ENCODE assay signal across 25 cellular contexts in the genomic region with DNA sequence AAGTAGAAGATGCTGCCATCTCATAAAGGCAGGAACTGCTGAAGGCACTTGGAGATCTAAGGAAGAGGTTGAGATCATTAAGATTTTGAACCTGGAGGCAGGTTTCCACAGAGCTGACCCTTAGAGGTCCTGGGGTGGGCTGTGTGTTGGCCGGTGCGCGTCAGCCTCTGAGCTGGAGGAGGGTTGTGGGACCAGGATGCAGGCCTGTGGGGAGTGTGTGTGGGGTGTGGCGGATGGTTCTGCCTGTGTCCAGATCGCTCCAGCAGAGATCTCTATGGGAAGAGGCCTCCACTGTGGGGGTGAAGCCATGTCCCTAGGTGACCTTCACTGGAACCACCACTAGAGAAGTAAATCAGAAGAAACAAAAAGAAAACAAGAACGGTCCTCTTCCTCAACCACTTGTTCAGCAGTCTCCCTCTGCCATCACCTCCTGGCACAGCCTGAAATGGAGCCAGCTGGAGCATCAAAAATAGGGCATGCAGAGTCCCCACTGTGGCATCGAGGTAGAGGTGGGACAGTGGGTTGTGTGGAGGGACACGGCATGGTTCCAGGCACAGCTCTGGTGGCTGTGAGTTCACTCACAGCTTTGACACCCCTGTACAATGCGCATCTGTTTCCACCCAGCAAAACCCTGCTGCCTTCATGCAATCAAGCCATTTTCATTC.
"Had no signal": no experiment of that assay in that cellular context is flagged by ENCODE, and none has a peak within 500 bp of the region (broad histone marks: within the 10 kb centered on the region; RNA-seq: fewer than 3 reads in every experiment).

No MANE protein-coding gene starts in this region.

- H3K36me3 ChIP-seq: SJCRH30 had no signal

- DNase-seq: IMR-90, Kasumi-1, KG1, MM.1S, NCI-H1048, NCI-H1105, NCI-H1417, NCI-H1436 treated with DMSO at 0.1 percent for 48 hours, NCI-H1694 treated with DMSO at 0.1 percent for 48 hours, NCI-H1930, NCI-H2081, NCI-H2171, NCI-H226, NCI-H446, NCI-H510A, NCI-H524 treated with DMSO at 0.1 percent for 48 hours, NCI-H69, NCI-H774, PC-3, SHP77 treated with DMSO at 0.1 percent for 48 hours, SJCRH30 had no signal

- H3K9me3 ChIP-seq: SJCRH30 had no signal

- H3K27me3 ChIP-seq: SJCRH30 had no signal

- H3K27ac ChIP-seq: RWPE1, SJCRH30 had no signal

- H3K4me3 ChIP-seq: SJCRH30 had no signal

- ATAC-seq: HepG2, Panc1, PC-3, SK-N-SH treated with all-trans-retinoic acid at 6 μM for 48 hours had no signal

- H3K4me1 ChIP-seq: SJCRH30 had no signal
